ENCODE assay signal across 29 cellular contexts in genomic region chr9:27311184-27311583, GRCh38. TPM values are rescaled to one million over a fixed set of nuclear protein-coding genes. Genes with fewer than 3 reads are reported as not detected.
"Had no signal": no experiment of that assay in that cellular context is flagged by ENCODE, and none has a peak within 500 bp of the region (broad histone marks: within the 10 kb centered on the region; RNA-seq: fewer than 3 reads in every experiment).

No MANE protein-coding gene starts in this region.

- H3K9me3 ChIP-seq: colonic mucosa, esophagus muscularis mucosa, esophagus squamous epithelium, gastrocnemius medialis, gastroesophageal sphincter had no signal

- H3K4me3 ChIP-seq: colonic mucosa, coronary artery, dorsolateral prefrontal cortex, esophagus muscularis mucosa, esophagus squamous epithelium, gastrocnemius medialis, gastroesophageal sphincter had no signal

- H3K27ac Mint-ChIP-seq: dendritic cell treated with granulocyte-macrophage colony-stimulating factor and Interleukin-4, amounts not matched to agents 40 ng/mL and 50 ng/mL, for 4 days; effector memory CD8-positive, alpha-beta T cell; endodermal cell had no signal

- H3K9me3 Mint-ChIP-seq: dendritic cell treated with granulocyte-macrophage colony-stimulating factor and Interleukin-4, amounts not matched to agents 40 ng/mL and 50 ng/mL, for 4 days; effector memory CD8-positive, alpha-beta T cell; endodermal cell had no signal

- H3K4me3 Mint-ChIP-seq: dendritic cell treated with granulocyte-macrophage colony-stimulating factor and Interleukin-4, amounts not matched to agents 40 ng/mL and 50 ng/mL, for 4 days; effector memory CD8-positive, alpha-beta T cell; endodermal cell had no signal

- H3K27me3 ChIP-seq: colonic mucosa, dorsolateral prefrontal cortex, esophagus muscularis mucosa, esophagus squamous epithelium, gastrocnemius medialis, gastroesophageal sphincter had no signal

- H3K27me3 Mint-ChIP-seq: effector memory CD8-positive, alpha-beta T cell had no signal

- H3K27ac ChIP-seq: colonic mucosa, coronary artery, dorsolateral prefrontal cortex, epithelial cell of prostate, esophagus muscularis mucosa, esophagus squamous epithelium, foreskin keratinocyte, gastrocnemius medialis, gastroesophageal sphincter had no signal

- ATAC-seq: effector memory CD8-positive, alpha-beta T cell; esophagus mucosa; foreskin keratinocyte; gastrocnemius medialis; gastroesophageal sphincter had no signal

- DNase-seq: colonic mucosa; cortex of kidney; dermis blood vessel endothelial cell; dorsolateral prefrontal cortex; effector CD4-positive, alpha-beta T cell; effector CD8-positive, alpha-beta T cell; effector memory CD4-positive, alpha-beta T cell; effector memory CD8-positive, alpha-beta T cell; endodermal cell; erythroblast; esophagus squamous epithelium; foreskin fibroblast; foreskin keratinocyte; gastrocnemius medialis; glutamatergic neuron; head of caudate nucleus had no signal

- H3K4me1 ChIP-seq: colonic mucosa, esophagus squamous epithelium, foreskin keratinocyte, gastrocnemius medialis, gastroesophageal sphincter had no signal

- H3K36me3 ChIP-seq: colonic mucosa, esophagus muscularis mucosa, esophagus squamous epithelium, gastrocnemius medialis, gastroesophageal sphincter had no signal

RNA-seq across cellular contexts. Expression of gene EQTN, which starts 14.2 kb away (rescaled TPM):
- total RNA-seq: chondrocyte, dermis blood vessel endothelial cell, endodermal cell, endothelial cell of umbilical vein, epithelial cell of proximal tubule, esophagus mucosa, esophagus squamous epithelium, fibroblast of lung, fibroblast of villous mesenchyme, foreskin keratinocyte, glomerular endothelial cell had no signal
- polyA plus RNA-seq: endothelial cell of umbilical vein, esophagus, fibroblast of lung had no signal
